26 cellular contexts compared by ENCODE assay signal in the genomic region with DNA sequence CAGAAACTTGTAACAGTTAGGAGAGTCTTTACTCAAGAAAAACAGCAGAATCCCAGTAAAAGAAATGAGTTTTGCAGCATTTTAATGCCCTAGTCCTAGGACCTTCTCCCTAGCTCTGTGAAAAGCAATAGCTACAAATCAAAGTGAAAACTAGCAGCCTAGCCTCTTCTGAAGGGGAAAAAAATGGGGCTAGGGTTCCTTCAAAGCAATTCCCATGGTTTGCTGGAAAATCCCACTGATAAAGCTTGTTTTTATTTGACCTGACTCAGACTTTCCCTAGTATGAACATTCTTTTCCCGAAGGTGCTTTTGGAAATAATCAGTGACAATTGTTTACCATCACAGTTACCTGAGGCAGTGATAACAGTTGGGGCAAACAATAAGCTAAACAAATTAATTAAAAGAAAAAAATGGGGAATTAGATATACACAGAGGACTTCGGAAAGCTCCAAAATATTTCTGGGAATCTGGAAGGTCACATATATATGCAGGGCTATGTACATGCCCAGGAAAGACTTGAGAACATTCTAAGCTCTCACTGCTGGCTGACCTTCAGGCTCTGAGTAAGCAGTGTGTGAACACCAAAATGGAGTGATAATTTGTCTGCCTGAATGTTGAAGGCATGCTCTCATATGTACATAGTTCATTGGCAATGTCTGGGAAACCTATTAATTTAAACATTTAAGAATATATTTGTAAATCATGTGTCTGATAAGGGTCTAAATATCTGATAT.
"Had no signal": no experiment of that assay in that cellular context is flagged by ENCODE, and none has a peak within 500 bp of the region (broad histone marks: within the 10 kb centered on the region; RNA-seq: fewer than 3 reads in every experiment).

No MANE protein-coding gene starts in this region.

- H3K27me3 ChIP-seq: brain microvascular endothelial cell, heart right ventricle, sigmoid colon, testis, uterus had no signal

- H3K9me3 Mint-ChIP-seq: activated CD4-positive, alpha-beta T cell treated with anti-CD3 and anti-CD28 coated beads, Interleukin-2, amount 10 ng/mL, durations not matched to agents 7 days and 5 days; memory B cell; neural crest cell had no signal

- H3K36me3 Mint-ChIP-seq: activated CD8-positive, alpha-beta memory T cell treated with anti-CD3 and anti-CD28 coated beads, Interleukin-2, amount 10 ng/mL, durations not matched to agents 7 days and 5 days; memory B cell; naive thymus-derived CD4-positive, alpha-beta T cell had no signal

- H3K4me1 ChIP-seq: heart right ventricle, left ventricle myocardium inferior, testis, uterus had no signal

- ATAC-seq: activated CD8-positive, alpha-beta memory T cell treated with anti-CD3 and anti-CD28 coated beads, Interleukin-2, amount 10 ng/mL, durations not matched to agents 7 days and 5 days; activated CD8-positive, alpha-beta T cell treated with anti-CD3 and anti-CD28 coated beads for 36 hours; activated naive CD8-positive, alpha-beta T cell treated with anti-CD3 and anti-CD28 coated beads, Interleukin-2, amount 50 U/mL, for 24 hours; heart right ventricle; naive thymus-derived CD4-positive, alpha-beta T cell had no signal

- H3K9me3 ChIP-seq: testis, uterus had no signal

- H3K4me3 ChIP-seq: heart right ventricle, left ventricle myocardium inferior, sigmoid colon, testis, uterus had no signal

- H3K27ac ChIP-seq: brain microvascular endothelial cell, epithelial cell of prostate, heart right ventricle, left ventricle myocardium inferior, sigmoid colon, testis, uterus had no signal

- H3K4me3 Mint-ChIP-seq: activated CD4-positive, alpha-beta T cell treated with anti-CD3 and anti-CD28 coated beads, Interleukin-2, amount 10 ng/mL, durations not matched to agents 7 days and 5 days; activated CD8-positive, alpha-beta memory T cell treated with anti-CD3 and anti-CD28 coated beads, Interleukin-2, amount 10 ng/mL, durations not matched to agents 7 days and 5 days; activated CD8-positive, alpha-beta T cell treated with anti-CD3 and anti-CD28 coated beads for 36 hours; activated naive CD8-positive, alpha-beta T cell treated with anti-CD3 and anti-CD28 coated beads, Interleukin-2, amount 50 U/mL, for 24 hours; endodermal cell; memory B cell; naive thymus-derived CD4-positive, alpha-beta T cell; neural crest cell had no signal

- DNase-seq: activated CD4-positive, alpha-beta T cell treated with anti-CD3 and anti-CD28 coated beads, Interleukin-2, amount 10 ng/mL, durations not matched to agents 7 days and 5 days; activated CD8-positive, alpha-beta memory T cell treated with anti-CD3 and anti-CD28 coated beads, Interleukin-2, amount 10 ng/mL, durations not matched to agents 7 days and 5 days; activated CD8-positive, alpha-beta T cell treated with anti-CD3 and anti-CD28 coated beads for 36 hours; activated gamma-delta T cell; activated naive CD4-positive, alpha-beta T cell treated with anti-CD3 and anti-CD28 coated beads, Interleukin-2, amount 50 U/mL, for 16 hours; activated naive CD8-positive, alpha-beta T cell treated with anti-CD3 and anti-CD28 coated beads, Interleukin-2, amount 50 U/mL, for 24 hours; activated T-cell treated with anti-CD3 and anti-CD28 coated beads for 4 hours; anterior cingulate cortex; brain microvascular endothelial cell; caudate nucleus; endodermal cell; heart right ventricle; left ventricle myocardium inferior; naive thymus-derived CD4-positive, alpha-beta T cell; occipital lobe; posterior cingulate gyrus; retina; sigmoid colon; stimulated activated CD4-positive, alpha-beta T cell treated with anti-CD3 and anti-CD28 coated beads, Interleukin-4, amount 100 ng/mL, for 1 hour; stimulated activated naive CD4-positive, alpha-beta T cell; testis; trophoblast cell; uterus had no signal

- H3K36me3 ChIP-seq: brain microvascular endothelial cell, heart right ventricle, left ventricle myocardium inferior, sigmoid colon, uterus had no signal

- H3K4me1 Mint-ChIP-seq: activated CD4-positive, alpha-beta T cell treated with anti-CD3 and anti-CD28 coated beads, Interleukin-2, amount 10 ng/mL, durations not matched to agents 7 days and 5 days; activated CD8-positive, alpha-beta memory T cell treated with anti-CD3 and anti-CD28 coated beads, Interleukin-2, amount 10 ng/mL, durations not matched to agents 7 days and 5 days; activated naive CD8-positive, alpha-beta T cell treated with anti-CD3 and anti-CD28 coated beads, Interleukin-2, amount 50 U/mL, for 24 hours; memory B cell; naive thymus-derived CD4-positive, alpha-beta T cell; neural crest cell had no signal

- H3K27ac Mint-ChIP-seq: activated CD4-positive, alpha-beta T cell treated with anti-CD3 and anti-CD28 coated beads, Interleukin-2, amount 10 ng/mL, durations not matched to agents 7 days and 5 days; activated CD8-positive, alpha-beta memory T cell treated with anti-CD3 and anti-CD28 coated beads, Interleukin-2, amount 10 ng/mL, durations not matched to agents 7 days and 5 days; activated CD8-positive, alpha-beta T cell treated with anti-CD3 and anti-CD28 coated beads for 36 hours; activated naive CD8-positive, alpha-beta T cell treated with anti-CD3 and anti-CD28 coated beads, Interleukin-2, amount 50 U/mL, for 24 hours; endodermal cell; memory B cell; naive thymus-derived CD4-positive, alpha-beta T cell had no signal

- H3K27me3 Mint-ChIP-seq: activated CD4-positive, alpha-beta T cell treated with anti-CD3 and anti-CD28 coated beads, Interleukin-2, amount 10 ng/mL, durations not matched to agents 7 days and 5 days; activated CD8-positive, alpha-beta memory T cell treated with anti-CD3 and anti-CD28 coated beads, Interleukin-2, amount 10 ng/mL, durations not matched to agents 7 days and 5 days; activated CD8-positive, alpha-beta T cell treated with anti-CD3 and anti-CD28 coated beads for 36 hours; activated naive CD8-positive, alpha-beta T cell treated with anti-CD3 and anti-CD28 coated beads, Interleukin-2, amount 50 U/mL, for 24 hours; memory B cell; naive thymus-derived CD4-positive, alpha-beta T cell had no signal
